Comparison of ENCODE assay signal across 9 cellular contexts in genomic region chr22:26481694-26482093, GRCh38. TPM values are rescaled to one million over a fixed set of nuclear protein-coding genes. Genes with fewer than 3 reads are reported as not detected.
DNase-seq lines count a peak whose midpoint lies in the region; ATAC-seq and TF ChIP-seq lines count a peak whose summit lies in the region.
"Had no signal": no experiment of that assay in that cellular context is flagged by ENCODE, and none has a peak within 500 bp of the region (broad histone marks: within the 10 kb centered on the region; RNA-seq: fewer than 3 reads in every experiment).

No MANE protein-coding gene starts in this region.

- TF ChIP-seq EP300 in suprapubic skin (IDR thresholded peaks at IDR 0.05): no peak

- H3K36me3 Mint-ChIP-seq in activated naive CD4-positive, alpha-beta T cell treated with anti-CD3 and anti-CD28 coated beads, Interleukin-2, amount 50 U/mL, for 24 hours: peaks cover 15% of the 10 kb centered on the region

- no peaks in the 10 kb centered on the region for H3K27me3 Mint-ChIP-seq in activated naive CD4-positive, alpha-beta T cell treated with anti-CD3 and anti-CD28 coated beads, Interleukin-2, amount 50 U/mL, for 24 hours

- no peak for DNase-seq in activated naive CD4-positive, alpha-beta T cell (lab: John Stamatoyannopoulos, UW)
- DNase-seq in Panc1 (ENCODE audit: low read depth, low spot score) (no peak), foreskin keratinocyte (no peak), suprapubic skin (ENCODE audit: low spot score in 2 of 2) (no peak), NCI-H748 treated with DMSO at 0.1 percent for 48 hours (lab: John Stamatoyannopoulos, UW) (no peak), hepatic stellate cell (ENCODE audit: low spot score) (no peak), H7 (no peak)
- DNase-seq: Right ventricle myocardium superior had no signal

- BruUV-seq in Panc1 (replicated peaks; lab: Mats Ljungman, UMichigan): no TSS peak

- H3K27ac Mint-ChIP-seq in activated naive CD4-positive, alpha-beta T cell treated with anti-CD3 and anti-CD28 coated beads, Interleukin-2, amount 50 U/mL, for 24 hours: no peak overlapping the region

- WGBS in suprapubic skin: 56% methylated on average over 4 of the region's 4 CpGs

- no peaks in the 10 kb centered on the region for H3K27me3 ChIP-seq in Panc1 (ENCODE audit: control insufficient read depth, insufficient read depth, low read length)
- H3K27me3 ChIP-seq in foreskin keratinocyte: no peaks in the 10 kb centered on the region
- no peaks in the 10 kb centered on the region for H3K27me3 ChIP-seq in suprapubic skin
- H3K27me3 ChIP-seq in H7 (ENCODE audit: control insufficient read depth, insufficient read depth, low read length): no peaks in the 10 kb centered on the region

- H3K27ac ChIP-seq in Panc1 (ENCODE audit: low read length) (peak overlapping the region; percentile 36; the same call in 1 of the 2 replicates), foreskin keratinocyte (no peak overlapping the region), suprapubic skin (peak overlapping the region; percentile 95)

- TF ChIP-seq POLR2A in suprapubic skin (IDR thresholded peaks at IDR 0.05): no peak

- CTCF ChIA-PET in Panc1 (lab: Charles Lee): no interaction called here

- POLR2A ChIA-PET in Panc1 (lab: Charles Lee): no interaction called here

- H3K9me3 Mint-ChIP-seq in activated naive CD4-positive, alpha-beta T cell treated with anti-CD3 and anti-CD28 coated beads, Interleukin-2, amount 50 U/mL, for 24 hours: no peaks in the 10 kb centered on the region

- ATAC-seq in Panc1: no peak
- no peak for ATAC-seq in foreskin keratinocyte

- intact Hi-C loops in Panc1 (cut with micrococcal nuclease; ENCODE audit: unreplicated experiment): no loop called here

- H3K9me3 ChIP-seq in Panc1 (ENCODE audit: control insufficient read depth, insufficient read depth, low read depth, low read length): no peaks in the 10 kb centered on the region
- no peaks in the 10 kb centered on the region for H3K9me3 ChIP-seq in suprapubic skin

- H3K4me1 ChIP-seq in Panc1 (ENCODE audit: control insufficient read depth, insufficient read depth, low read length) (peaks cover 31% of the 10 kb centered on the region), foreskin keratinocyte (peaks cover 16% of the 10 kb centered on the region), suprapubic skin (peaks cover 66% of the 10 kb centered on the region)

- TF ChIP-seq CTCF in Panc1 (IDR thresholded peaks at IDR 0.05): no peak
- peak; percentile 26 for TF ChIP-seq CTCF in foreskin keratinocyte (conservative IDR thresholded peaks at IDR 0.05)
- TF ChIP-seq CTCF in suprapubic skin (IDR thresholded peaks at IDR 0.05): no peak

- in situ Hi-C loops in Panc1 (cut with HindIII; ENCODE audit: low pct_unique_long_range_greater_than_20kb, low sequenced_read_pairs): no loop called here

- H3K36me3 ChIP-seq in Panc1 (ENCODE audit: control insufficient read depth, insufficient read depth, low read length) (no peaks in the 10 kb centered on the region; the same call in none of the 2 replicates), suprapubic skin (peaks cover 7% of the 10 kb centered on the region), H7 (replicated peaks; ENCODE audit: control insufficient read depth, insufficient read depth, low read length) (peaks cover 11% of the 10 kb centered on the region)

- H3K4me1 Mint-ChIP-seq in activated naive CD4-positive, alpha-beta T cell treated with anti-CD3 and anti-CD28 coated beads, Interleukin-2, amount 50 U/mL, for 24 hours: peaks cover 80% of the 10 kb centered on the region

- peak overlapping the region; percentile 97 for H3K4me3 Mint-ChIP-seq in activated naive CD4-positive, alpha-beta T cell treated with anti-CD3 and anti-CD28 coated beads, Interleukin-2, amount 50 U/mL, for 24 hours

- no peak overlapping the region for H3K4me3 ChIP-seq in Panc1 (ENCODE audit: low read depth in 2 of 2, low read length in 2 of 2)
- peak overlapping the region; percentile 7 for H3K4me3 ChIP-seq in suprapubic skin
- H3K4me3 ChIP-seq in H7 (ENCODE audit: insufficient read depth, low read depth, low read length): no peak overlapping the region

RNA-seq across cellular contexts. Expression of gene HPS4, which starts 1.9 kb away (rescaled TPM):
- total RNA-seq in Panc1 (2021; ENCODE audit: unreplicated experiment) (26.2 TPM), foreskin keratinocyte (31.3 and 33.7 TPM in 2 replicates), suprapubic skin (100 to 1,000 TPM in 1 of 4 donors, 10 to 100 TPM in 3; 46.5 to 152 (median 62.9) TPM)
- polyA plus RNA-seq in Panc1 (2012; ENCODE audit: insufficient read length): 14.4 TPM
- polyA plus RNA-seq in foreskin keratinocyte: 13.1 and 14.7 TPM in 2 replicates
- 43.1 and 63.0 TPM in 2 replicates for total RNA-seq in H7 (2014; rRNA removed; shearing (Covaris generic))

RNA-seq across cellular contexts. Expression of gene SRRD, which starts 2.0 kb away (rescaled TPM):
- total RNA-seq in Panc1 (2021; ENCODE audit: unreplicated experiment) (21.9 TPM), foreskin keratinocyte (27.1 and 32.5 TPM in 2 replicates), suprapubic skin (10 to 100 TPM; 11.2 to 16.3 (median 14.1) TPM)
- polyA plus RNA-seq in Panc1 (2012; ENCODE audit: insufficient read length): 9.2 TPM
- polyA plus RNA-seq in foreskin keratinocyte: 36.0 and 41.8 TPM in 2 replicates
- 25.9 and 32.9 TPM in 2 replicates for total RNA-seq in H7 (2014; rRNA removed; shearing (Covaris generic))

RNA-seq across cellular contexts. Expression of gene TFIP11, which starts 30.6 kb away (rescaled TPM):
- total RNA-seq in Panc1 (2021; ENCODE audit: unreplicated experiment): 29.8 TPM
- polyA plus RNA-seq in Panc1 (2012; ENCODE audit: insufficient read length): 34.5 TPM
- total RNA-seq in foreskin keratinocyte: 27.4 and 28.2 TPM in 2 replicates
- polyA plus RNA-seq in foreskin keratinocyte: 25.3 and 25.7 TPM in 2 replicates
- 10 to 100 TPM; 35.3 to 46.3 (median 37.5) TPM for total RNA-seq in suprapubic skin
- 22.2 and 22.8 TPM in 2 replicates for total RNA-seq in H7 (2014; rRNA removed; shearing (Covaris generic))

RNA-seq across cellular contexts. Expression of gene ASPHD2, which starts 52.6 kb away (rescaled TPM):
- total RNA-seq in Panc1 (2021; ENCODE audit: unreplicated experiment) (0.15 TPM), foreskin keratinocyte (7.3 and 9.5 TPM in 2 replicates), suprapubic skin (10 to 100 TPM in 2 of 4 donors, 1 to 10 TPM in 2; 2.7 to 28.0 (median 11.8) TPM)
- polyA plus RNA-seq in Panc1 (2012; ENCODE audit: insufficient read length): 0.38 TPM
- 5.4 and 6.1 TPM in 2 replicates for polyA plus RNA-seq in foreskin keratinocyte
- 6.2 and 7.4 TPM in 2 replicates for total RNA-seq in H7 (2014; rRNA removed; shearing (Covaris generic))
- total RNA-seq: Right ventricle myocardium superior had no signal
